Comparison of ENCODE assay signal across 21 cellular contexts in the genomic region with DNA sequence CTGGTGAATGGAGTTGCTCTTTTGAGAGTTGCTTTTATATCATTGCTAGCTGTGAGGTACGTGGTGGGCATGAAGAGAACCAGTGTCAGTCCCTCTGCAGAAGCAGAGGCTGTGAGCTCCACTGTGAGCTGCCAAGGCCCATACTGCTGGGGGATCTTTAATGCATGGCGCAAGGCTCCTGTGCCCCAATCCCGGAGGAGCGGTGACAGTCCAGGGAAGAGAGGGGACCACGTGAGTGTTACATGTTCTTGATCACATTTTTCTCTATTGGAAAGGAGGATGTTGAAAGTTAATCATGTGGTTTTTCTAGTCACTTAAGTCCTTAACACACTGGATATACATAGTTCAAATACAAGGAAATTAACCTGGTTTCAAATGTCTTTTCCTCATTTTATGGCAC.
DNase-seq lines count a peak whose midpoint lies in the region; FAIRE-seq and TF ChIP-seq lines count a peak whose summit lies in the region.
"Had no signal": no experiment of that assay in that cellular context is flagged by ENCODE, and none has a peak within 500 bp of the region (broad histone marks: within the 10 kb centered on the region; RNA-seq: fewer than 3 reads in every experiment).

No MANE protein-coding gene starts in this region.

- H3K79me2 ChIP-seq in astrocyte (ENCODE audit: insufficient read depth, low read length), result peaks cover 66% of the 10 kb centered on the region

- no peak overlapping the region for H3K4me2 ChIP-seq in astrocyte (ENCODE audit: low read length)

- H3K9me3 ChIP-seq in astrocyte (ENCODE audit: insufficient read depth, low read depth, low read length) (no peaks in the 10 kb centered on the region), prostate gland (no peaks in the 10 kb centered on the region)
- H3K9me3 ChIP-seq: psoas muscle had no signal

- H3K27me3 Mint-ChIP-seq in astrocyte (ENCODE audit: low read depth, unreplicated experiment) (no peaks in the 10 kb centered on the region), glutamatergic neuron (ENCODE audit: unreplicated experiment) (peaks cover 9% of the 10 kb centered on the region)
- H3K27me3 Mint-ChIP-seq: activated CD8-positive, alpha-beta T cell treated with anti-CD3 and anti-CD28 coated beads for 36 hours had no signal

- H3K4me1 ChIP-seq in astrocyte (ENCODE audit: insufficient read depth, low read length) (peaks cover 17% of the 10 kb centered on the region), prostate gland (replicated peaks) (no peaks in the 10 kb centered on the region)

- H3K27ac Mint-ChIP-seq in astrocyte (ENCODE audit: unreplicated experiment) (no peak overlapping the region), glutamatergic neuron (ENCODE audit: unreplicated experiment) (no peak overlapping the region)
- H3K27ac Mint-ChIP-seq: activated CD8-positive, alpha-beta T cell treated with anti-CD3 and anti-CD28 coated beads for 36 hours; activated naive CD4-positive, alpha-beta T cell treated with anti-CD3 and anti-CD28 coated beads for 36 hours; CD14-positive monocyte had no signal

- H3K4me1 Mint-ChIP-seq in astrocyte (ENCODE audit: low read depth, unreplicated experiment), result peaks cover 48% of the 10 kb centered on the region
- peaks cover 60% of the 10 kb centered on the region for H3K4me1 Mint-ChIP-seq in glutamatergic neuron (ENCODE audit: low read depth, unreplicated experiment)

- H3K4me3 ChIP-seq in astrocyte (ENCODE audit: insufficient read depth, low read depth, low read length), result no peak overlapping the region
- H3K4me3 ChIP-seq in prostate gland, result no peak overlapping the region
- H3K4me3 ChIP-seq: psoas muscle had no signal

- H3K9me3 Mint-ChIP-seq in astrocyte (ENCODE audit: unreplicated experiment) (no peaks in the 10 kb centered on the region), glutamatergic neuron (ENCODE audit: unreplicated experiment) (peaks cover 14% of the 10 kb centered on the region)
- H3K9me3 Mint-ChIP-seq: activated CD8-positive, alpha-beta T cell treated with anti-CD3 and anti-CD28 coated beads for 36 hours; activated naive CD4-positive, alpha-beta T cell treated with anti-CD3 and anti-CD28 coated beads for 36 hours had no signal

- no peak overlapping the region for H3K9ac ChIP-seq in astrocyte (ENCODE audit: low read length)

- TF ChIP-seq CTCF in astrocyte (IDR thresholded peaks at IDR 0.05; ENCODE audit: insufficient read depth, low read depth, low read length) (no peak), glutamatergic neuron (IDR thresholded peaks at IDR 0.05; ENCODE audit: partially characterized antibody, unreplicated experiment) (no peak), prostate gland (IDR thresholded peaks at IDR 0.05) (no peak)

- peak; percentile 4 for DNase-seq in Caki2 (ENCODE audit: low read depth)
- no peak for DNase-seq in astrocyte (ENCODE audit: low read depth)
- DNase-seq in glutamatergic neuron, result no peak
- no peak for DNase-seq in prostate gland (ENCODE audit: low spot score)
- no peak for DNase-seq in activated CD4-positive, alpha-beta T cell treated with anti-CD3 and anti-CD28 coated beads for 4 hours
- no peak for DNase-seq in activated effector memory CD4-positive, alpha-beta T cell treated with Interleukin-2 at 50 U/mL for 16 hours
- no peak for DNase-seq in effector CD4-positive, alpha-beta T cell
- no peak for DNase-seq in GF-D8 (lab: John Stamatoyannopoulos, UW)
- DNase-seq: ACHN; activated CD4-positive, CD25-positive, alpha-beta regulatory T cell; activated CD8-positive, alpha-beta T cell treated with anti-CD3 and anti-CD28 coated beads for 36 hours; activated naive CD4-positive, alpha-beta T cell treated with anti-CD3 and anti-CD28 coated beads for 36 hours; activated T-cell treated with anti-CD3 and anti-CD28 coated beads for 4 hours; central memory CD4-positive, alpha-beta T cell; DMS53; KG1; NCI-H1694 treated with DMSO at 0.1 percent for 48 hours; psoas muscle; T1000 had no signal

- H3K4me3 Mint-ChIP-seq in astrocyte (ENCODE audit: unreplicated experiment) (no peak overlapping the region), glutamatergic neuron (ENCODE audit: unreplicated experiment) (peak overlapping the region; percentile 14)
- H3K4me3 Mint-ChIP-seq: activated CD8-positive, alpha-beta T cell treated with anti-CD3 and anti-CD28 coated beads for 36 hours; activated naive CD4-positive, alpha-beta T cell treated with anti-CD3 and anti-CD28 coated beads for 36 hours; CD14-positive monocyte had no signal

- H3K27ac ChIP-seq in astrocyte (ENCODE audit: low read depth, low read length) (no peak overlapping the region), prostate gland (peak overlapping the region; percentile 11 to 36)
- H3K27ac ChIP-seq: psoas muscle had no signal

- no peak overlapping the region for H2AFZ ChIP-seq in astrocyte (ENCODE audit: low read depth, low read length)

- no peaks in the 10 kb centered on the region for H3K27me3 ChIP-seq in astrocyte (ENCODE audit: insufficient read depth, low read length)
- H3K27me3 ChIP-seq in prostate gland (replicated peaks; ENCODE audit: insufficient read depth), result no peaks in the 10 kb centered on the region

- in situ Hi-C loops in Caki2 (cut with HindIII; ENCODE audit: low pct_unique_long_range_greater_than_20kb, low sequenced_read_pairs), result no loop called here

- peaks cover 71% of the 10 kb centered on the region for H4K20me1 ChIP-seq in astrocyte (ENCODE audit: insufficient read depth, low read length)

- H3K36me3 Mint-ChIP-seq in astrocyte (ENCODE audit: low read depth, unreplicated experiment), result peaks cover 4% of the 10 kb centered on the region
- no peaks in the 10 kb centered on the region for H3K36me3 Mint-ChIP-seq in glutamatergic neuron (ENCODE audit: unreplicated experiment)
- H3K36me3 Mint-ChIP-seq: CD14-positive monocyte had no signal

- peak; percentile 64 for FAIRE-seq in astrocyte (lab: Jason Lieb, UNC)
- FAIRE-seq: HTR-8/SVneo had no signal

- intact Hi-C loops in prostate gland (cut with DNase I), result no loop called here

- no peak for TF ChIP-seq POLR2A in prostate gland (IDR thresholded peaks at IDR 0.05)

- no peaks in the 10 kb centered on the region for H3K36me3 ChIP-seq in astrocyte (ENCODE audit: insufficient read depth, low read length)
- no peaks in the 10 kb centered on the region for H3K36me3 ChIP-seq in prostate gland

- WGBS in prostate gland, result 61% methylated on average over 5 of the region's 5 CpGs
